In the genomic region with DNA sequence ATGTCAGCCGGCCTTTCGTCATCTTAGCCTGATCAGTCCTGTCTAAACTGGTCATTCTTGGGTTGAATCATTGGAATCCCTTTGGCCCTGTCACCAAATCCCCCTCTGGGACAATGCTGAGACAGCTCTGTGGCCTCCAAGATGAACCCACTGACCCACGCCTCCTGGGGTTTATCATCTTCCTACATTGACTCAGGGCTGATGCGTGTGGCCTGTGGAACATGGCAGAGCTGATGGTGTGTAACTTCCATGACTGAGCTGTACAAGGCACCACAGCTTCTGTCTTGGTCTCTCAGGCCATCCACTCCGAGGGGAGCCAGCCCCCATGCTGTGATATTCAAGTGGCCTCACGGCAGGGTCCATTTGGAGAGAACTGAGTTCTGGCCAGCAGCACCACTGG, we compare ENCODE assay signal across 7 cellular contexts.
DNase-seq lines count a peak whose midpoint lies in the region; ATAC-seq, FAIRE-seq and TF ChIP-seq lines count a peak whose summit lies in the region.
"Not testable (repeated sequence)": the region's sequence is repeated elsewhere in the genome, so short reads cannot be mapped to it uniquely, and the experiment has no call there.

No MANE protein-coding gene starts in this region.

- not testable (repeated sequence) for H3K9me3 Mint-ChIP-seq in CD4-positive, CD25-positive, alpha-beta regulatory T cell; effector memory CD8-positive, alpha-beta T cell; immature natural killer cell

- not testable (repeated sequence) for H3K9ac ChIP-seq in GM12878 (ENCODE audit: control insufficient read depth, insufficient read depth, low read length)

- not testable (repeated sequence) for H4K20me1 ChIP-seq in GM12878 (ENCODE audit: control insufficient read depth, insufficient read depth)

- not testable (repeated sequence) for H3K27ac ChIP-seq in CD4-positive, CD25-positive, alpha-beta regulatory T cell (ENCODE audit: insufficient read depth, low read length, poor library complexity, severe bottlenecking); GM12878 (ENCODE audit: control insufficient read depth, insufficient read depth); sigmoid colon; aorta (ENCODE audit: low read depth in 1 of 2, low read length in 2 of 2)

- TF ChIP-seq EP300 in GM12878 (IDR thresholded peaks at IDR 0.05; ENCODE audit: borderline replicate concordance in 1 of 2, control insufficient read depth in 1 of 2, low read depth in 2 of 2, low read length in 2 of 2); sigmoid colon (IDR thresholded peaks at IDR 0.05): not testable (repeated sequence)

- intact Hi-C loops in GM12878 (cut with micrococcal nuclease; ENCODE audit: unreplicated experiment); sigmoid colon (cut with DNase I); aorta (cut with DNase I): not testable (repeated sequence)

- not testable (repeated sequence) for H3K79me2 ChIP-seq in GM12878 (ENCODE audit: control insufficient read depth, insufficient read depth, low read length)

- RAD21 ChIA-PET in GM12878 (lab: Charles Lee; ENCODE audit: unreplicated experiment): not testable (repeated sequence)

- not testable (repeated sequence) for TF ChIP-seq POLR2A in GM12878 (IDR thresholded peaks at IDR 0.05; ENCODE audit: low read depth, low read length); sigmoid colon (IDR thresholded peaks at IDR 0.05)

- peaks cover 31% of the 10 kb centered on the region for H3K4me1 ChIP-seq in CD4-positive, CD25-positive, alpha-beta regulatory T cell (ENCODE audit: control insufficient read depth, insufficient read depth, low read length, poor library complexity, severe bottlenecking)
- H3K4me1 ChIP-seq in GM12878 (ENCODE audit: control insufficient read depth, insufficient read depth, low read length); aorta (ENCODE audit: control insufficient read depth in 1 of 2, insufficient read depth in 2 of 2, low read length in 2 of 2): not testable (repeated sequence)
- H3K4me1 ChIP-seq in sigmoid colon: peaks cover 0 to 14% (median 11%) of the 10 kb centered on the region in 4 donors

- H3K9me3 ChIP-seq in CD4-positive, CD25-positive, alpha-beta regulatory T cell (ENCODE audit: control insufficient read depth in 2 of 2, low read length in 2 of 2); GM12878 (replicated peaks; ENCODE audit: control insufficient read depth, insufficient read depth, low read length); sigmoid colon; aorta (ENCODE audit: control insufficient read depth, low read length): not testable (repeated sequence)

- not testable (repeated sequence) for H3K27me3 Mint-ChIP-seq in CD4-positive, CD25-positive, alpha-beta regulatory T cell; effector memory CD8-positive, alpha-beta T cell; immature natural killer cell (ENCODE audit: low read depth in 3 of 3)

- H3K27ac Mint-ChIP-seq in CD4-positive, CD25-positive, alpha-beta regulatory T cell: peak overlapping the region in 2 of 3 donors; percentile 62 to 81
- peak overlapping the region; percentile 29 to 45 for H3K27ac Mint-ChIP-seq in effector memory CD8-positive, alpha-beta T cell
- peak overlapping the region in 5 of 6 donors; percentile 48 to 72 (median 58) for H3K27ac Mint-ChIP-seq in immature natural killer cell

- H3K4me3 ChIP-seq in CD4-positive, CD25-positive, alpha-beta regulatory T cell (ENCODE audit: low read depth, low read length); GM12878; sigmoid colon; aorta (ENCODE audit: low read length in 2 of 2): not testable (repeated sequence)

- 68% methylated on average over 6 of the region's 6 CpGs for WGBS in GM12878 (ENCODE audit: insufficient coverage, insufficient replicate concordance, low lambda C conversion rate, missing lambda C conversion rate)
- 95 to 96% methylated on average over 6 of the region's 6 CpGs for WGBS in sigmoid colon, 2 donors
- WGBS in aorta, 2 donors: 97 to 98% methylated on average over 6 of the region's 6 CpGs

- in situ Hi-C loops in GM12878 (cut with MboI): not testable (repeated sequence)

- CTCF ChIA-PET in GM12878 (lab: Yijun Ruan, JAX): not testable (repeated sequence)

- not testable (repeated sequence) for H3K36me3 Mint-ChIP-seq in CD4-positive, CD25-positive, alpha-beta regulatory T cell; immature natural killer cell
- H3K36me3 Mint-ChIP-seq in effector memory CD8-positive, alpha-beta T cell (ENCODE audit: insufficient read depth): peaks cover 10% of the 10 kb centered on the region

- H3K4me1 Mint-ChIP-seq in CD4-positive, CD25-positive, alpha-beta regulatory T cell: peaks cover 7 to 37% (median 16%) of the 10 kb centered on the region in 4 donors
- H3K4me1 Mint-ChIP-seq in effector memory CD8-positive, alpha-beta T cell (ENCODE audit: low read depth in 2 of 2): peaks cover 9 to 11% of the 10 kb centered on the region in 2 donors
- peaks cover 19% of the 10 kb centered on the region in 2 donors for H3K4me1 Mint-ChIP-seq in immature natural killer cell

- not testable (repeated sequence) for H3K36me3 ChIP-seq in CD4-positive, CD25-positive, alpha-beta regulatory T cell (ENCODE audit: control insufficient read depth, insufficient read depth, low read length); GM12878 (ENCODE audit: control insufficient read depth in 2 of 2, insufficient read depth in 2 of 2, low read length in 1 of 2); sigmoid colon; aorta (ENCODE audit: control insufficient read depth in 1 of 2, insufficient read depth in 2 of 2, low read length in 1 of 2)

- not testable (repeated sequence) for H3K27me3 ChIP-seq in CD4-positive, CD25-positive, alpha-beta regulatory T cell (ENCODE audit: control insufficient read depth, insufficient read depth, low read length); GM12878 (replicated peaks in 1 of 2; ENCODE audit: control insufficient read depth in 2 of 2, insufficient read depth in 2 of 2, low read length in 1 of 2); sigmoid colon; aorta (ENCODE audit: control insufficient read depth in 1 of 2, insufficient read depth in 2 of 2, low read length in 1 of 2)

- not testable (repeated sequence) for H3K4me3 Mint-ChIP-seq in CD4-positive, CD25-positive, alpha-beta regulatory T cell; effector memory CD8-positive, alpha-beta T cell; immature natural killer cell

- DNase-seq in CD4-positive, CD25-positive, alpha-beta regulatory T cell; GM12878 (ENCODE audit: low read depth, low spot score); effector memory CD8-positive, alpha-beta T cell; immature natural killer cell: not testable (repeated sequence)
- DNase-seq in RKO (ENCODE audit: low spot score): peak; percentile 5
- DNase-seq in sigmoid colon: peak; percentile 42
- peak; percentile 12 to 21 for DNase-seq in aorta

- not testable (repeated sequence) for H3K4me2 ChIP-seq in GM12878 (ENCODE audit: control insufficient read depth, insufficient read depth)

- TF ChIP-seq RAD21 in GM12878 (IDR thresholded peaks at IDR 0.05; ENCODE audit: insufficient read depth, low read depth, low read length): not testable (repeated sequence)

- not testable (repeated sequence) for TF ChIP-seq CTCF in GM12878 (IDR thresholded peaks at IDR 0.05 in 2 of 3, conservative IDR thresholded peaks at IDR 0.05 in 1 of 3; ENCODE audit: control insufficient read depth in 2 of 3, extremely low read depth in 1 of 3, insufficient read depth in 1 of 3, low read depth in 3 of 3, low read length in 3 of 3); sigmoid colon (IDR thresholded peaks at IDR 0.05)

- BruUV-seq in GM12878 (replicated peaks; lab: Mats Ljungman, UMichigan): not testable (repeated sequence)

- ATAC-seq in CD4-positive, CD25-positive, alpha-beta regulatory T cell (ENCODE audit: low read depth in 2 of 2); GM12878; effector memory CD8-positive, alpha-beta T cell (replicated peaks); aorta (ENCODE audit: low FRiP score): not testable (repeated sequence)

- FAIRE-seq in GM12878 (lab: Jason Lieb, UNC): peak; percentile 73

- SMC1A ChIA-PET in GM12878 (lab: Charles Lee; ENCODE audit: uncharacterized antibody, unreplicated experiment): not testable (repeated sequence)

- H2AFZ ChIP-seq in GM12878 (ENCODE audit: control insufficient read depth, low read depth, low read length): not testable (repeated sequence)

- POLR2A ChIA-PET in GM12878 (lab: Charles Lee): not testable (repeated sequence)
